ENCODE assay signal across 1 cellular context in genomic region chr11:65896009-65896999, GRCh38.
TF ChIP-seq lines count a peak whose summit lies in the region.

No MANE protein-coding gene starts in this region.

TF ChIP-seq in GM12878, 131 proteins besides CTCF, POLR2A, EP300 and RAD21:
- TF ChIP-seq FOS (IDR thresholded peaks at IDR 0.05; ENCODE audit: borderline replicate concordance, extremely low read depth, insufficient read length) (no peak), ZSCAN29 (IDR thresholded peaks at IDR 0.05) (peak; percentile 79), TCF12 (IDR thresholded peaks at IDR 0.05; ENCODE audit: low read depth, low read length) (0 out of 2 replicates have a peak, but pooled peaks have one; percentile 19)
